27 cellular contexts compared by ENCODE assay signal in the genomic region with DNA sequence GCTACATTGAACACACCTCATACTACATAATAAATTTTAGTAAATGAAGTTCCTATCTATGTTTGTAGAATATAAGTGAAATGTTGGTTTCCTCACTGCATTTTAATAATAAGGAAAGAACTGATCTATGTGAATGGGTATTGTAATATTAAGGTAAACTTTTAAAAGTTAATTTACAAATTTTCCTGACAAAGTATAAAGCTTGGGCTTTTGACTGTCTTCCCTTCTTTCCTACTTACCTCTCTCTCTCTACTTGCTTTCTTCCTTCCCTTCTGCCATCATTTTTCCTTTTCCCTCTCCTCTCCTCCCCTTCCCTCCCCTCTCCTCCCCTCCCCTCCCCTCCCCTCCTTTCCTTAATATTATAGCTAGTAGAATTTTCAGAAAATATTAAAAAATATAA.
"Had no signal": no experiment of that assay in that cellular context is flagged by ENCODE, and none has a peak within 500 bp of the region (broad histone marks: within the 10 kb centered on the region; RNA-seq: fewer than 3 reads in every experiment).

No MANE protein-coding gene starts in this region.

- FAIRE-seq: urothelium cell line had no signal

- H3K9me3 ChIP-seq: stomach, suprapubic skin, testis, thoracic aorta, thyroid gland, tibial artery, transverse colon, upper lobe of right lung, uterus, vagina had no signal

- H3K27ac ChIP-seq: stomach, suprapubic skin, testis, thoracic aorta, thyroid gland, tibial artery, tibial nerve, transverse colon, upper lobe of left lung, upper lobe of right lung, uterus, vagina had no signal

- H3K36me3 ChIP-seq: stomach, suprapubic skin, thoracic aorta, thyroid gland, tibial artery, tibial nerve, transverse colon, upper lobe of left lung, upper lobe of right lung, uterus, vagina had no signal

- ATAC-seq: stimulated activated effector memory CD8-positive, alpha-beta T cell treated with anti-CD3 and anti-CD28 coated beads, Interleukin-12 subunit alpha, Interleukin-12 subunit beta, amount 100 ng/mL, for 72 hours; stimulated activated memory B cell treated with anti-CD40 and anti-IgM and Interleukin-4, amounts not matched to agents 10 μg/mL and 1 μg/mL and 100 μg/mL, for 72 hours; stimulated activated naive B cell treated with anti-CD40 and anti-IgM and Interleukin-4, amounts not matched to agents 10 μg/mL and 1 μg/mL and 100 μg/mL, for 72 hours; stimulated activated naive CD8-positive, alpha-beta T cell treated with anti-CD3 and anti-CD28 coated beads, Interleukin-15, amount 100 ng/mL, for 72 hours; stimulated activated naive CD8-positive, alpha-beta T cell treated with anti-CD3 and anti-CD28 coated beads, Interleukin-15, Interleukin-2, amounts not matched to agents 100 U/mL and 50 U/mL, for 24 hours; upper lobe of right lung had no signal

- H3K27me3 ChIP-seq: stomach, suprapubic skin, testis, thyroid gland, tibial artery, tibial nerve, transverse colon, upper lobe of left lung, upper lobe of right lung, uterus, vagina had no signal

- DNase-seq: stimulated activated CD4-positive, alpha-beta T cell treated with anti-CD3 and anti-CD28 coated beads, Interleukin-2, amount 100 ng/mL, for 48 hours; stimulated activated CD4-positive, alpha-beta T cell treated with anti-CD3 and anti-CD28 coated beads, Interleukin-4, amount 100 ng/mL, for 1 hour; stimulated activated CD4-positive, alpha-beta T cell treated with anti-CD3 and anti-CD28 coated beads, Interleukin-4, amount 100 ng/mL, for 24 hours; stimulated activated CD4-positive, alpha-beta T cell treated with anti-CD3 and anti-CD28 coated beads, Interleukin-4, amount 100 ng/mL, for 4 hours; stimulated activated CD8-positive, alpha-beta memory T cell treated with anti-CD3 and anti-CD28 coated beads, Interleukin-4, amount 100 ng/mL, for 48 hours; stimulated activated naive B cell treated with anti-CD40 and anti-IgM and Interleukin-4, amounts not matched to agents 10 μg/mL and 1 μg/mL and 100 μg/mL, for 72 hours; stimulated activated naive CD4-positive, alpha-beta T cell; stimulated activated naive CD4-positive, alpha-beta T cell treated with Interleukin-2 at 50 U/mL for 16 hours; stimulated activated naive CD8-positive, alpha-beta T cell treated with anti-CD3 and anti-CD28 coated beads, Interleukin-15, amount 100 ng/mL, for 72 hours; stimulated activated naive CD8-positive, alpha-beta T cell treated with anti-CD3 and anti-CD28 coated beads, Interleukin-15, Interleukin-2, amounts not matched to agents 100 U/mL and 50 U/mL, for 24 hours; stomach; substantia nigra; testis; thyroid gland; tibial artery; transverse colon; trophoblast cell; upper lobe of left lung; upper lobe of right lung; uterus had no signal

- H3K4me1 ChIP-seq: stomach, suprapubic skin, testis, thyroid gland, tibial artery, tibial nerve, transverse colon, upper lobe of left lung, upper lobe of right lung, uterus, vagina had no signal

- H3K4me3 ChIP-seq: stomach, suprapubic skin, testis, thoracic aorta, thyroid gland, tibial artery, tibial nerve, transverse colon, upper lobe of left lung, upper lobe of right lung, uterus, vagina had no signal
